ENCODE assay signal across 9 cellular contexts in genomic region chr7:158432369-158433270, GRCh38.
DNase-seq lines count a peak whose midpoint lies in the region; ATAC-seq and TF ChIP-seq lines count a peak whose summit lies in the region.
"Had no signal": no experiment of that assay in that cellular context is flagged by ENCODE, and none has a peak within 500 bp of the region (broad histone marks: within the 10 kb centered on the region; RNA-seq: fewer than 3 reads in every experiment).

No MANE protein-coding gene starts in this region.

- H3K9ac ChIP-seq in OCI-LY3 (ENCODE audit: low read length) = no peak overlapping the region

- H3K79me2 ChIP-seq in OCI-LY3 (ENCODE audit: low read length) = no peaks in the 10 kb centered on the region

- H3K4me3 ChIP-seq in OCI-LY3 (ENCODE audit: low read length) = peak overlapping the region; percentile 55
- no peak overlapping the region for H3K4me3 ChIP-seq in kidney epithelial cell (ENCODE audit: low read depth, low read length)
- H3K4me3 ChIP-seq in thyroid gland (replicated peaks in 1 of 3) = no peak overlapping the region

- peak overlapping the region; percentile 29; the same call in 1 of the 2 replicates for H2AFZ ChIP-seq in OCI-LY3 (ENCODE audit: low read depth, low read length)

- peak overlapping the region; percentile 63 for H3K4me2 ChIP-seq in OCI-LY3 (ENCODE audit: low read length)

- H4K20me1 ChIP-seq in OCI-LY3 (ENCODE audit: insufficient read depth, low read length) = no peaks in the 10 kb centered on the region

- no peak for ATAC-seq in HG02973 (IDR thresholded peaks at IDR 0.05; ENCODE audit: unreplicated experiment)
- ATAC-seq: activated naive CD4-positive, alpha-beta T cell treated with anti-CD3 and anti-CD28 coated beads, Interleukin-2, amount 50 U/mL, for 72 hours had no signal

- 0 out of 2 replicates have a peak, but pooled peaks cover 3% of the 10 kb centered on the region for H3K27me3 ChIP-seq in OCI-LY3 (ENCODE audit: low read depth, low read length)
- no peaks in the 10 kb centered on the region for H3K27me3 ChIP-seq in kidney epithelial cell (ENCODE audit: control insufficient read depth, insufficient read depth, low read length)
- H3K27me3 ChIP-seq in thyroid gland = no peaks in the 10 kb centered on the region

- no peak for TF ChIP-seq CTCF in OCI-LY3 (IDR thresholded peaks at IDR 0.05; ENCODE audit: low read depth, low read length)
- TF ChIP-seq CTCF in kidney epithelial cell (IDR thresholded peaks at IDR 0.05; ENCODE audit: insufficient read depth, low read length, poor library complexity, severe bottlenecking) = no peak
- no peak for TF ChIP-seq CTCF in thyroid gland (IDR thresholded peaks at IDR 0.05)

- 17 to 19% methylated on average over 15 to 17 of the region's 17 CpGs for WGBS in thyroid gland, 2 donors

- TF ChIP-seq POLR2A in thyroid gland (IDR thresholded peaks at IDR 0.05) = no peak

- peak; percentile 53 for DNase-seq in activated effector memory CD4-positive, alpha-beta T cell treated with anti-CD3 and anti-CD28 coated beads, Interleukin-2, amount 50 U/mL, for 16 hours
- no peak for DNase-seq in activated effector memory CD4-positive, alpha-beta T cell treated with Interleukin-2 at 50 U/mL for 16 hours
- DNase-seq in kidney epithelial cell (ENCODE audit: low read depth) (peak; percentile 76), ureter (ENCODE audit: low spot score) (peak; percentile 82), thyroid gland (no peak), epidermal melanocyte (ENCODE audit: insufficient read length, low spot score) (no peak)

- H3K27ac ChIP-seq in OCI-LY3 (ENCODE audit: low read length) (no peak overlapping the region), thyroid gland (no peak overlapping the region)

- intact Hi-C loops in thyroid gland (cut with DNase I) = no loop called here

- H3K4me1 ChIP-seq in OCI-LY3 (ENCODE audit: low read length) (peaks cover 10% of the 10 kb centered on the region), thyroid gland (peaks cover 0 to 8% of the 10 kb centered on the region in 2 donors)

- H3K36me3 ChIP-seq in OCI-LY3 (replicated peaks; ENCODE audit: low read depth, low read length) (no peaks in the 10 kb centered on the region), kidney epithelial cell (ENCODE audit: control insufficient read depth, insufficient read depth, low read length) (no peaks in the 10 kb centered on the region), thyroid gland (no peaks in the 10 kb centered on the region)

- H3K9me3 ChIP-seq in OCI-LY3 (ENCODE audit: insufficient read depth, low read length) (no peaks in the 10 kb centered on the region), thyroid gland (no peaks in the 10 kb centered on the region)

Comparison
In these comparisons a context has a peak if more than half of its experiments do, and no peak if none do; other contexts are left out.
1. DNase-seq: peak in activated effector memory CD4-positive, alpha-beta T cell treated with anti-CD3 and anti-CD28 coated beads, Interleukin-2, amount 50 U/mL, for 16 hours (single experiment), kidney epithelial cell (single experiment) and ureter (single experiment); none in activated effector memory CD4-positive, alpha-beta T cell treated with Interleukin-2 at 50 U/mL for 16 hours (single experiment), thyroid gland (0 of 2) and epidermal melanocyte (single experiment).